12 cellular contexts compared by ENCODE assay signal in the genomic region with DNA sequence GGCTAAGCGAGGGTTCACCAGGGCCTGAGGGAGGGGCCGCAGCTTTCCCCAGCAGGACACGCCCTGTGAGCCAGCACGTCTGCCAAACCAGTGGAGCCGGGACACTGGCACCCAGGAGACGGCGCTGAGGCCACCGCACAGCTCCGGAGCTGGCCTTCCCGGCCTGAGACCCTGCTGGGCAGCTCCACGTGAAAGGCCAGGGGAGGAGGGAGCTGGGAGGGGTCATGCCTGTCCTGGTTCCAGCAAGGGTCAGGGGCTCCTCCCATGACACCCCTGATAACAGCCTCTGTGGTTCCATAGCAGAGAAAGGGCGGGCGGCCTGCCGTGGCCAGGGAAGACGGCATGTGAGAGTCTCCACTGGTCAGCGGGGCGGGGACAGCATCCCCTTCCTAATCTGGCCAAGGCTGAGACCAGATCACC.
"Had no signal": no experiment of that assay in that cellular context is flagged by ENCODE, and none has a peak within 500 bp of the region (broad histone marks: within the 10 kb centered on the region; RNA-seq: fewer than 3 reads in every experiment).

No MANE protein-coding gene starts in this region.

- DNase-seq: anterior cingulate cortex; cerebellar nuclear complex; dermis blood vessel endothelial cell; effector memory CD8-positive, alpha-beta T cell; occipital lobe; stimulated activated CD4-positive, alpha-beta T cell treated with anti-CD3 and anti-CD28 coated beads, Interleukin-4, amount 100 ng/mL, for 1 hour; stimulated activated naive CD4-positive, alpha-beta T cell; tibial artery had no signal

- H3K4me1 ChIP-seq: tibial artery had no signal

- H3K4me3 ChIP-seq: heart right ventricle, tibial artery had no signal

- H3K9me3 ChIP-seq: heart right ventricle, tibial artery had no signal

- ATAC-seq: activated CD4-positive, CD25-positive, alpha-beta regulatory T cell treated with anti-CD3 and anti-CD28 coated beads, Interleukin-2, amount 50 U/mL, for 24 hours; effector memory CD8-positive, alpha-beta T cell; heart right ventricle had no signal

- H3K27me3 ChIP-seq: heart right ventricle, tibial artery had no signal

- FAIRE-seq: frontal cortex, TTC549 had no signal

- H3K27ac ChIP-seq: heart right ventricle, tibial artery had no signal

- H3K36me3 ChIP-seq: heart right ventricle, tibial artery had no signal
